ENCODE assay signal across 1 cellular context in the genomic region with DNA sequence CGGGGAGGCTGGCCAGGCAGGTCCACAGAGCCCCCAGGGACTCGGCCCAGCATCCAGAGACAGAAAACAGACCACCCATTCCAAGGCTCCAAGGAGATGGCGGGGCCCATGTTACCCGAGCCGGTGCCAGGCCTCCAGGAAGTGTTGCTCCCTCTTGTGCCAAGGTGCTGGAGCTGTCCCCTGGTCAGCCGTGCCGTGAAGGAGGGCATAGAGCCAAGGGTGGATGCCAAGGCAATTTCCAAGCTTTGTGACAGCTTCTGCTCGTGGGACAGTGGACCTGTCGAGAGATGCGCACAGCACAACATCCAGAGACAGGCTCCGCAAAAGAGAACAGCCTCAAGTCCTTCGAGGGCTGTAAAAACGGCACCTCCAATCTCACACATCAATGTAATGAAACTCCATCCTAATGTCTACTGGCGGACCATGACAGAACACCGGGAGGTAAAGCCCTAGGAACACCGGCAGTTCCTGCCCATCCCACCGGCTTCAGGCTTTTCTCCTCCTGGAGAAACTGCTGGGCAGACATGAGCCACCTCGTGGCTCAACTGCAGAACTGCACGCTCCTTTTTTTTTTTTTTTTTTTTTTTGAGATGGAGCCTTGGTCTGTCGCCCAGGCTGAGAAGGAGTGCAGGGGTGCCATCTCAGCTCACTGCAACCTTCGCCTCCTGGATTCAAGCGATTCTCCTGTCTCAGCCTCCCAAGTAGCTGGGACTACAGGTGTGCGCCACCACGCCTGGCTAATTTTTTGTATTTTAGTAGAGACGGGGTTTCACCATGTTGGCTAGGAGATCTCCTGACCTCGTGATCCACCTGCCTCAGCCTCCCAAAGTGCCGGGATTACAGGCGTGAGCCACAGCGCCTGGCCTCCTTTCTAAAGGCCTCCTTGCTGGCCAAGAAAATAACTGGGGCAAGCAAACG.
TF ChIP-seq lines count a peak whose summit lies in the region.

No MANE protein-coding gene starts in this region.

TF ChIP-seq in HepG2, 621 proteins besides CTCF, POLR2A, EP300 and RAD21 (continued from another document and continues in another):
- TF ChIP-seq, protein P1, sequence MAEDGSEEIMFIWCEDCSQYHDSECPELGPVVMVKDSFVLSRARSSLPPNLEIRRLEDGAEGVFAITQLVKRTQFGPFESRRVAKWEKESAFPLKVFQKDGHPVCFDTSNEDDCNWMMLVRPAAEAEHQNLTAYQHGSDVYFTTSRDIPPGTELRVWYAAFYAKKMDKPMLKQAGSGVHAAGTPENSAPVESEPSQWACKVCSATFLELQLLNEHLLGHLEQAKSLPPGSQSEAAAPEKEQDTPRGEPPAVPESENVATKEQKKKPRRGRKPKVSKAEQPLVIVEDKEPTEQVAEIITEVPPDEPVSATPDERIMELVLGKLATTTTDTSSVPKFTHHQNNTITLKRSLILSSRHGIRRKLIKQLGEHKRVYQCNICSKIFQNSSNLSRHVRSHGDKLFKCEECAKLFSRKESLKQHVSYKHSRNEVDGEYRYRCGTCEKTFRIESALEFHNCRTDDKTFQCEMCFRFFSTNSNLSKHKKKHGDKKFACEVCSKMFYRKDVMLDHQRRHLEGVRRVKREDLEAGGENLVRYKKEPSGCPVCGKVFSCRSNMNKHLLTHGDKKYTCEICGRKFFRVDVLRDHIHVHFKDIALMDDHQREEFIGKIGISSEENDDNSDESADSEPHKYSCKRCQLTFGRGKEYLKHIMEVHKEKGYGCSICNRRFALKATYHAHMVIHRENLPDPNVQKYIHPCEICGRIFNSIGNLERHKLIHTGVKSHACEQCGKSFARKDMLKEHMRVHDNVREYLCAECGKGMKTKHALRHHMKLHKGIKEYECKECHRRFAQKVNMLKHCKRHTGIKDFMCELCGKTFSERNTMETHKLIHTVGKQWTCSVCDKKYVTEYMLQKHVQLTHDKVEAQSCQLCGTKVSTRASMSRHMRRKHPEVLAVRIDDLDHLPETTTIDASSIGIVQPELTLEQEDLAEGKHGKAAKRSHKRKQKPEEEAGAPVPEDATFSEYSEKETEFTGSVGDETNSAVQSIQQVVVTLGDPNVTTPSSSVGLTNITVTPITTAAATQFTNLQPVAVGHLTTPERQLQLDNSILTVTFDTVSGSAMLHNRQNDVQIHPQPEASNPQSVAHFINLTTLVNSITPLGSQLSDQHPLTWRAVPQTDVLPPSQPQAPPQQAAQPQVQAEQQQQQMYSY (CRISPR knock-in tag; IDR thresholded peaks at IDR 0.05) = no peak
- no peak for TF ChIP-seq USF2 (IDR thresholded peaks at IDR 0.05; ENCODE audit: low read depth, low read length)
- no peak for TF ChIP-seq USF2 (CRISPR knock-in tag; IDR thresholded peaks at IDR 0.05; ENCODE audit: borderline replicate concordance)
- TF ChIP-seq ZNF781 (CRISPR knock-in tag; IDR thresholded peaks at IDR 0.05; ENCODE audit: borderline replicate concordance, not compliant biosample characterization) = no peak
- TF ChIP-seq ATF7-NPFF (CRISPR knock-in tag; IDR thresholded peaks at IDR 0.05; ENCODE audit: low read depth) = no peak
- TF ChIP-seq ZNF616 (CRISPR knock-in tag; IDR thresholded peaks at IDR 0.05; ENCODE audit: low read depth) = no peak
- TF ChIP-seq, protein P2, sequence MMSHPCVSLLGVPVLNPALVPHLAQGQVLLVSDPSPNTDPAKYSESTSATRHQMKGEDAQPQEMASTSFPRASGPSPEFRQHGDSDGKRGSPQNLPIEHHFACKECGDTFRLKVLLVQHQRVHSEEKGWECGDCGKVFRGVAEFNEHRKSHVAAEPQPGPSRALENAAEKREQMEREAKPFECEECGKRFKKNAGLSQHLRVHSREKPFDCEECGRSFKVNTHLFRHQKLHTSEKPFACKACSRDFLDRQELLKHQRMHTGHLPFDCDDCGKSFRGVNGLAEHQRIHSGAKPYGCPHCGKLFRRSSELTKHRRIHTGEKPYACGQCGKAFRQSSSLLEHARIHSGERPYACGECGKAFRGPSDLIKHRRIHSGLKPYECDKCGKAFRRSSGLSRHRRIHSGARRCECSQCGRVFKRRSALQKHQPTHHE (CRISPR knock-in tag; IDR thresholded peaks at IDR 0.05; ENCODE audit: borderline replicate concordance) = no peak
- no peak for TF ChIP-seq CBX1 (IDR thresholded peaks at IDR 0.05; ENCODE audit: low read depth)
- no peak for TF ChIP-seq ZNF441 (CRISPR knock-in tag; IDR thresholded peaks at IDR 0.05; ENCODE audit: borderline replicate concordance)
- TF ChIP-seq TP53 (CRISPR knock-in tag; conservative IDR thresholded peaks at IDR 0.05) = no peak
- no peak for TF ChIP-seq ZFP36 (IDR thresholded peaks at IDR 0.05; ENCODE audit: borderline replicate concordance, low read depth, low read length, partially characterized antibody)
- TF ChIP-seq NFYC (CRISPR knock-in tag; IDR thresholded peaks at IDR 0.05) = no peak
- TF ChIP-seq ZNF749 (CRISPR knock-in tag; IDR thresholded peaks at IDR 0.05; ENCODE audit: borderline replicate concordance) = no peak
- TF ChIP-seq THYN1 (CRISPR knock-in tag; IDR thresholded peaks at IDR 0.05; ENCODE audit: borderline replicate concordance, low read depth) = no peak
- TF ChIP-seq MAZ (IDR thresholded peaks at IDR 0.05; ENCODE audit: borderline replicate concordance, low read depth, low read length) = no peak
- TF ChIP-seq MAZ (CRISPR knock-in tag; IDR thresholded peaks at IDR 0.05; ENCODE audit: low read depth) = 0 out of 2 replicates have a peak, but pooled peaks have one; percentile 13
- no peak for TF ChIP-seq MEIS2 (CRISPR knock-in tag; IDR thresholded peaks at IDR 0.05)
- no peak for TF ChIP-seq SMARCE1 (IDR thresholded peaks at IDR 0.05; ENCODE audit: borderline replicate concordance)
- TF ChIP-seq ZNF598 (CRISPR knock-in tag; IDR thresholded peaks at IDR 0.05; ENCODE audit: borderline replicate concordance) = peak; percentile 76; the same call in 1 of the 2 replicates
- TF ChIP-seq HNF1B (CRISPR knock-in tag; IDR thresholded peaks at IDR 0.05) = peak; percentile 18; the same call in 1 of the 2 replicates
- TF ChIP-seq E2F5 (CRISPR knock-in tag; conservative IDR thresholded peaks at IDR 0.05) = no peak
- TF ChIP-seq RXRA (CRISPR knock-in tag; IDR thresholded peaks at IDR 0.05) = no peak
- TF ChIP-seq SIN3B (IDR thresholded peaks at IDR 0.05; ENCODE audit: low read length) = no peak
- TF ChIP-seq ZNF678 (CRISPR knock-in tag; IDR thresholded peaks at IDR 0.05) = no peak
- TF ChIP-seq ZNF777 (CRISPR knock-in tag; IDR thresholded peaks at IDR 0.05) = no peak
- TF ChIP-seq ZZZ3 (CRISPR knock-in tag; IDR thresholded peaks at IDR 0.05; ENCODE audit: borderline replicate concordance) = peak; percentile 48; the same call in 1 of the 2 replicates
- no peak for TF ChIP-seq ZNF101 (CRISPR knock-in tag; IDR thresholded peaks at IDR 0.05; ENCODE audit: borderline replicate concordance, low read depth)
- no peak for TF ChIP-seq FOSL1 (CRISPR knock-in tag; IDR thresholded peaks at IDR 0.05; ENCODE audit: borderline replicate concordance)
- TF ChIP-seq POLR2G (IDR thresholded peaks at IDR 0.05; ENCODE audit: low read depth, low read length) = no peak
- TF ChIP-seq MAX (IDR thresholded peaks at IDR 0.05) = no peak
- no peak for TF ChIP-seq NBN (conservative IDR thresholded peaks at IDR 0.05)
- TF ChIP-seq, protein P3, sequence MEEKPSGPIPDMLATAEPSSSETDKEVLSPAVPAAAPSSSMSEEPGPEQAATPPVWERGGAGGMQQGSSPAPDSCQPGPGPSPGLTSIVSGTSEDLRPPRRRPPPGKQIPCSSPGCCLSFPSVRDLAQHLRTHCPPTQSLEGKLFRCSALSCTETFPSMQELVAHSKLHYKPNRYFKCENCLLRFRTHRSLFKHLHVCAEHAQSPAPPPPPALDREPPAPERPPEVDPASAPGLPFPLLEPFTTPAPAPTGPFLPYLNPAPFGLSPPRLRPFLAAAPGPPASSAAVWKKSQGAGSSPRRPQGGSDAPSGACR (CRISPR knock-in tag; IDR thresholded peaks at IDR 0.05) = peak; percentile 64; the same call in 1 of the 2 replicates
- no peak for TF ChIP-seq SP5 (CRISPR knock-in tag; IDR thresholded peaks at IDR 0.05; ENCODE audit: borderline replicate concordance, low read depth)
- TF ChIP-seq PLRG1 (conservative IDR thresholded peaks at IDR 0.05) = no peak
- no peak for TF ChIP-seq ZXDC (CRISPR knock-in tag; IDR thresholded peaks at IDR 0.05)
- TF ChIP-seq FOXC1 (CRISPR knock-in tag; IDR thresholded peaks at IDR 0.05; ENCODE audit: borderline replicate concordance) = peak; percentile 91
- TF ChIP-seq ZNF34 (CRISPR knock-in tag; IDR thresholded peaks at IDR 0.05; ENCODE audit: borderline replicate concordance) = no peak
- TF ChIP-seq, protein P4, sequence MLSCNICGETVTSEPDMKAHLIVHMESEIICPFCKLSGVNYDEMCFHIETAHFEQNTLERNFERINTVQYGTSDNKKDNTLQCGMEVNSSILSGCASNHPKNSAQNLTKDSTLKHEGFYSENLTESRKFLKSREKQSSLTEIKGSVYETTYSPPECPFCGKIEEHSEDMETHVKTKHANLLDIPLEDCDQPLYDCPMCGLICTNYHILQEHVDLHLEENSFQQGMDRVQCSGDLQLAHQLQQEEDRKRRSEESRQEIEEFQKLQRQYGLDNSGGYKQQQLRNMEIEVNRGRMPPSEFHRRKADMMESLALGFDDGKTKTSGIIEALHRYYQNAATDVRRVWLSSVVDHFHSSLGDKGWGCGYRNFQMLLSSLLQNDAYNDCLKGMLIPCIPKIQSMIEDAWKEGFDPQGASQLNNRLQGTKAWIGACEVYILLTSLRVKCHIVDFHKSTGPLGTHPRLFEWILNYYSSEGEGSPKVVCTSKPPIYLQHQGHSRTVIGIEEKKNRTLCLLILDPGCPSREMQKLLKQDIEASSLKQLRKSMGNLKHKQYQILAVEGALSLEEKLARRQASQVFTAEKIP (CRISPR knock-in tag; IDR thresholded peaks at IDR 0.05; ENCODE audit: borderline replicate concordance) = no peak
- no peak for TF ChIP-seq NFE2 (CRISPR knock-in tag; IDR thresholded peaks at IDR 0.05)
- no peak for TF ChIP-seq ZNF235 (CRISPR knock-in tag; IDR thresholded peaks at IDR 0.05; ENCODE audit: borderline replicate concordance)
- TF ChIP-seq, protein P5, sequence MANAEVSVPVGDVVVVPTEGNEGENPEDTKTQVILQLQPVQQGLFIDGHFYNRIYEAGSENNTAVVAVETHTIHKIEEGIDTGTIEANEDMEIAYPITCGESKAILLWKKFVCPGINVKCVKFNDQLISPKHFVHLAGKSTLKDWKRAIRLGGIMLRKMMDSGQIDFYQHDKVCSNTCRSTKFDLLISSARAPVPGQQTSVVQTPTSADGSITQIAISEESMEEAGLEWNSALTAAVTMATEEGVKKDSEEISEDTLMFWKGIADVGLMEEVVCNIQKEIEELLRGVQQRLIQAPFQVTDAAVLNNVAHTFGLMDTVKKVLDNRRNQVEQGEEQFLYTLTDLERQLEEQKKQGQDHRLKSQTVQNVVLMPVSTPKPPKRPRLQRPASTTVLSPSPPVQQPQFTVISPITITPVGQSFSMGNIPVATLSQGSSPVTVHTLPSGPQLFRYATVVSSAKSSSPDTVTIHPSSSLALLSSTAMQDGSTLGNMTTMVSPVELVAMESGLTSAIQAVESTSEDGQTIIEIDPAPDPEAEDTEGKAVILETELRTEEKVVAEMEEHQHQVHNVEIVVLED (CRISPR knock-in tag; IDR thresholded peaks at IDR 0.05; ENCODE audit: borderline replicate concordance) = no peak
- TF ChIP-seq ATRX (CRISPR knock-in tag; IDR thresholded peaks at IDR 0.05; ENCODE audit: borderline replicate concordance) = no peak
